In the genomic region with DNA sequence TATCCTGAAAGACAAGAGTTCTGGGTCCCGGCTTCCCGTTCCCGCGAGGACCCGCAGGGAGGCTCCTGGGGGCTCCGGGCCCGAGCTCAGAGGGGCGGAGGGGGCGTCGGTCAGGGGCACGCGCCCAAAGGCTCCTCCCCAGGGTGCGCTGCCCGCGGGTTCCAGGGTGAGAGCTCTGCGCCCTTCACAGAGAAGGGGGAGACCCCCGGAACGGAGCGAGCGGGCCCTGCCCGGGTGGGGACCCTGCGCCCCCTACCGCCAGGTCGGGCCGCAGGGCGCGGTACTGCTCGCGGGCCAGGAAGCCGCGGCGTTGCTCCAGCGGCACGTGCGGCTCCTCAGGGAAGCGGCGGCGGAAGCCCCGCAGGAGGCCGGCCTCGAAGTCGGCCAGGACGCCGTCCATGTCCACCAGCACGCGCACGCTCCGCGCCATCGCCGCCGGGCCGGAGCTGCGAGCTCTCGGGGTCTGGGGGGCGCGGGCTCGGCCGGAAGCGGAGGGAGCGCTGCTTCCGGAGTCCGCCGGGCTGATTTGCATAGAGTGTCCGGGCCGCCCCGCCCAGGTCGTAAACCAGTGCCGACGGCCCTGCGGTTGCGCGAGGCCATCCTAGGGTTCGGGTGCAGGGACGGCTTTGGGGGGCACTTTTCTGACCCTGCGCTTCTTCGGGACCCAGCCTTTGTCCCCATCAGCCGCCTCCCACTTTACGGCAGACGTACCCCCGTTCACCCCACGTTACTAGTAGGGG, we compare ENCODE assay signal across 1 cellular context.
TF ChIP-seq lines count a peak whose summit lies in the region.

A gene (minus strand): TSS at position 465 of the 740 bp plus-strand sequence. CDS start 35 bp downstream, at position 430.

TF ChIP-seq in SK-N-SH treated with all-trans-retinoic acid at 6 μM for 48 hours, 23 proteins besides CTCF, POLR2A, EP300 and RAD21 (continued from another document):
- TF ChIP-seq PPARA (CRISPR knock-in tag; IDR thresholded peaks at IDR 0.05; ENCODE audit: borderline replicate concordance), result no peak
- TF ChIP-seq GLIS3 (CRISPR knock-in tag; IDR thresholded peaks at IDR 0.05), result no peak
- TF ChIP-seq ZFP3 (CRISPR knock-in tag; IDR thresholded peaks at IDR 0.05), result peak; percentile 78
- no peak for TF ChIP-seq BACH2 (CRISPR knock-in tag; IDR thresholded peaks at IDR 0.05; ENCODE audit: borderline replicate concordance)
- TF ChIP-seq OSR1 (CRISPR knock-in tag; IDR thresholded peaks at IDR 0.05), result no peak
- 0 out of 2 replicates have a peak, but pooled peaks have one; percentile 8 for TF ChIP-seq ZNF565 (CRISPR knock-in tag; conservative IDR thresholded peaks at IDR 0.05; ENCODE audit: low read depth)
- TF ChIP-seq, protein P1, sequence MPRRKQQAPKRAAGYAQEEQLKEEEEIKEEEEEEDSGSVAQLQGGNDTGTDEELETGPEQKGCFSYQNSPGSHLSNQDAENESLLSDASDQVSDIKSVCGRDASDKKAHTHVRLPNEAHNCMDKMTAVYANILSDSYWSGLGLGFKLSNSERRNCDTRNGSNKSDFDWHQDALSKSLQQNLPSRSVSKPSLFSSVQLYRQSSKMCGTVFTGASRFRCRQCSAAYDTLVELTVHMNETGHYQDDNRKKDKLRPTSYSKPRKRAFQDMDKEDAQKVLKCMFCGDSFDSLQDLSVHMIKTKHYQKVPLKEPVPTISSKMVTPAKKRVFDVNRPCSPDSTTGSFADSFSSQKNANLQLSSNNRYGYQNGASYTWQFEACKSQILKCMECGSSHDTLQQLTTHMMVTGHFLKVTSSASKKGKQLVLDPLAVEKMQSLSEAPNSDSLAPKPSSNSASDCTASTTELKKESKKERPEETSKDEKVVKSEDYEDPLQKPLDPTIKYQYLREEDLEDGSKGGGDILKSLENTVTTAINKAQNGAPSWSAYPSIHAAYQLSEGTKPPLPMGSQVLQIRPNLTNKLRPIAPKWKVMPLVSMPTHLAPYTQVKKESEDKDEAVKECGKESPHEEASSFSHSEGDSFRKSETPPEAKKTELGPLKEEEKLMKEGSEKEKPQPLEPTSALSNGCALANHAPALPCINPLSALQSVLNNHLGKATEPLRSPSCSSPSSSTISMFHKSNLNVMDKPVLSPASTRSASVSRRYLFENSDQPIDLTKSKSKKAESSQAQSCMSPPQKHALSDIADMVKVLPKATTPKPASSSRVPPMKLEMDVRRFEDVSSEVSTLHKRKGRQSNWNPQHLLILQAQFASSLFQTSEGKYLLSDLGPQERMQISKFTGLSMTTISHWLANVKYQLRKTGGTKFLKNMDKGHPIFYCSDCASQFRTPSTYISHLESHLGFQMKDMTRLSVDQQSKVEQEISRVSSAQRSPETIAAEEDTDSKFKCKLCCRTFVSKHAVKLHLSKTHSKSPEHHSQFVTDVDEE (CRISPR knock-in tag; IDR thresholded peaks at IDR 0.05), result peak; percentile 74; the same call in 1 of the 2 replicates
- TF ChIP-seq ESRRG (CRISPR knock-in tag; IDR thresholded peaks at IDR 0.05), result no peak
